ENCODE assay signal across 8 cellular contexts in genomic region chr19:38733493-38734175, GRCh38. TPM values are rescaled to one million over a fixed set of nuclear protein-coding genes. Genes with fewer than 3 reads are reported as not detected.
A peak's percentile ranks its signal among the peaks of the same experiment; 100 is the strongest.
DNase-seq lines count a peak whose midpoint lies in the region; ATAC-seq and TF ChIP-seq lines count a peak whose summit lies in the region.

No MANE protein-coding gene starts in this region.

- no peaks in the 10 kb centered on the region for H3K9me3 ChIP-seq in CD4-positive, alpha-beta T cell (ENCODE audit: control insufficient read depth, low read length)
- H3K9me3 ChIP-seq in osteoblast (ENCODE audit: low read depth, low read length) = no peaks in the 10 kb centered on the region
- no peaks in the 10 kb centered on the region for H3K9me3 ChIP-seq in endodermal cell (ENCODE audit: control insufficient read depth, low read length)

- no peaks in the 10 kb centered on the region for H3K9me3 Mint-ChIP-seq in CD4-positive, alpha-beta T cell
- H3K9me3 Mint-ChIP-seq in endodermal cell = peaks cover 2% of the 10 kb centered on the region

- POLR2A ChIA-PET in CD4-positive, alpha-beta T cell (lab: Charles Lee) = interaction anchor here (0.6 to 1.8 kb wide), 7 partner anchors 11 to 116 kb away, joined by 3 to 6 read pairs (median 3); no protein-coding TSS in a partner anchor
- POLR2A ChIA-PET in HEK293T (lab: Yijun Ruan, JAX) = interaction anchor here (1.4 to 1.7 kb wide), 2 partner anchors 115 kb away, joined by 4 read pairs; partner anchors contain the start of gene EIF3K

- no peak overlapping the region for H3K4me2 ChIP-seq in osteoblast (ENCODE audit: insufficient read depth, low read length)

- no peak overlapping the region for H2AFZ ChIP-seq in osteoblast (ENCODE audit: low read length)

- peaks cover 3% of the 10 kb centered on the region for H3K4me1 ChIP-seq in osteoblast (ENCODE audit: insufficient read depth, low read length)
- peaks cover 10% of the 10 kb centered on the region for H3K4me1 ChIP-seq in endodermal cell (ENCODE audit: control insufficient read depth, insufficient read depth, low read length)

- peak overlapping the region; percentile 83 for H3K27ac Mint-ChIP-seq in CD4-positive, alpha-beta T cell
- H3K27ac Mint-ChIP-seq in endodermal cell = no peak overlapping the region

- H3K36me3 Mint-ChIP-seq in CD4-positive, alpha-beta T cell (ENCODE audit: low read depth) = peaks cover 6% of the 10 kb centered on the region
- H3K36me3 Mint-ChIP-seq in endodermal cell (ENCODE audit: low read depth) = peaks cover 32% of the 10 kb centered on the region

- no peak overlapping the region for H3K4me3 ChIP-seq in coronary artery
- no peak overlapping the region for H3K4me3 ChIP-seq in osteoblast (ENCODE audit: insufficient read depth, low read length)
- H3K4me3 ChIP-seq in endodermal cell (ENCODE audit: low read length) = no peak overlapping the region

- H3K27me3 ChIP-seq in CD4-positive, alpha-beta T cell (ENCODE audit: control insufficient read depth, insufficient read depth, low read length) = no peaks in the 10 kb centered on the region
- no peaks in the 10 kb centered on the region for H3K27me3 ChIP-seq in osteoblast (ENCODE audit: insufficient read depth, low read length)
- H3K27me3 ChIP-seq in endodermal cell (ENCODE audit: control insufficient read depth, insufficient read depth, low read length, poor library complexity, severe bottlenecking) = no peaks in the 10 kb centered on the region

- H3K79me2 ChIP-seq in osteoblast (ENCODE audit: insufficient read depth, low read length) = no peaks in the 10 kb centered on the region

- CTCF ChIA-PET in CD4-positive, alpha-beta T cell (lab: Charles Lee) = interaction anchor here (0.9 to 2.5 kb wide), 3 partner anchors 97 to 196 kb away, joined by 3 to 16 read pairs (median 3); partner anchors contain the start of genes MRPS12 and SARS2
- CTCF ChIA-PET in HEK293T (lab: Yijun Ruan, JAX) = no interaction called here

- peak overlapping the region; percentile 15 for H3K4me3 Mint-ChIP-seq in CD4-positive, alpha-beta T cell
- H3K4me3 Mint-ChIP-seq in endodermal cell = no peak overlapping the region

- H3K27me3 Mint-ChIP-seq in CD4-positive, alpha-beta T cell = peaks cover 5% of the 10 kb centered on the region
- peaks cover 7% of the 10 kb centered on the region for H3K27me3 Mint-ChIP-seq in endodermal cell (ENCODE audit: insufficient read depth)

- intact Hi-C loops in CD4-positive, alpha-beta T cell (cut with DNase I, micrococcal nuclease) = loop anchor here (1.0 to 10.0 kb wide), 7 partner anchors 86 to 341 kb away; partner anchors contain the start of genes ACTN4 (in 1 of the 2), HNRNPL (in 1 of the 2), MRPS12 (in 1 of the 2) and RINL (in 1 of the 2)

- H3K9ac ChIP-seq in endodermal cell (ENCODE audit: extremely low read depth, low read length, poor library complexity, severe bottlenecking) = no peak overlapping the region

- TF ChIP-seq CTCF in CD4-positive, alpha-beta T cell (IDR thresholded peaks at IDR 0.05) = no peak
- TF ChIP-seq CTCF in coronary artery (IDR thresholded peaks at IDR 0.05) (no peak), osteoblast (IDR thresholded peaks at IDR 0.05; ENCODE audit: extremely low read depth, low read depth, low read length) (no peak), endodermal cell (conservative IDR thresholded peaks at IDR 0.05) (no peak)

- H3K36me3 ChIP-seq in osteoblast (ENCODE audit: insufficient read depth, low read length) = peaks cover 38% of the 10 kb centered on the region
- H3K36me3 ChIP-seq in endodermal cell (ENCODE audit: control insufficient read depth, insufficient read depth, low read length) = peaks cover 27% of the 10 kb centered on the region

- peak overlapping the region; percentile 29 for H3K27ac ChIP-seq in CD4-positive, alpha-beta T cell (ENCODE audit: low read depth, low read length)
- H3K27ac ChIP-seq in coronary artery (peak overlapping the region; percentile 43 to 79), osteoblast (ENCODE audit: low read depth, low read length) (no peak overlapping the region), endodermal cell (ENCODE audit: low read depth, low read length) (no peak overlapping the region)

- WGBS in endodermal cell (ENCODE audit: insufficient coverage in 1 of 2, insufficient read length in 1 of 2), 2 experiments = 86 to 89% methylated on average over 1 to 6 of the region's 6 CpGs

- ATAC-seq in CD4-positive, alpha-beta T cell (ENCODE audit: poor library complexity) = no peak
- no peak for ATAC-seq in HG02840 (IDR thresholded peaks at IDR 0.05; ENCODE audit: low FRiP score, unreplicated experiment)

- DNase-seq in CD4-positive, alpha-beta T cell = no peak
- DNase-seq in NCI-H69 (lab: John Stamatoyannopoulos, UW) = peak; percentile 33
- no peak for DNase-seq in coronary artery (ENCODE audit: low spot score)
- peak; percentile 94 for DNase-seq in osteoblast (ENCODE audit: insufficient read length, low spot score, missing footprints)
- no peak for DNase-seq in NCI-H1048 (lab: John Stamatoyannopoulos, UW)
- DNase-seq in HEK293T (ENCODE audit: extremely low spot score) = no peak
- no peak for DNase-seq in endodermal cell

- H3K4me1 Mint-ChIP-seq in CD4-positive, alpha-beta T cell (ENCODE audit: low read depth) = peaks cover 35% of the 10 kb centered on the region
- peaks cover 19% of the 10 kb centered on the region for H3K4me1 Mint-ChIP-seq in endodermal cell

- peaks cover 7% of the 10 kb centered on the region for H4K20me1 ChIP-seq in osteoblast (ENCODE audit: insufficient read depth, low read length)

TF ChIP-seq in HEK293T, 16 proteins besides CTCF, POLR2A, EP300 and RAD21:
- TF ChIP-seq ARNT (IDR thresholded peaks at IDR 0.05) = no peak
- no peak for TF ChIP-seq SUZ12 (IDR thresholded peaks at IDR 0.05)
- TF ChIP-seq BHLHE40 (IDR thresholded peaks at IDR 0.05; ENCODE audit: borderline replicate concordance) = no peak
- no peak for TF ChIP-seq ELF4 (IDR thresholded peaks at IDR 0.05)
- no peak for TF ChIP-seq L3MBTL2 (conservative IDR thresholded peaks at IDR 0.05)
- no peak for TF ChIP-seq TARDBP (IDR thresholded peaks at IDR 0.05)
- TF ChIP-seq CTBP1 (IDR thresholded peaks at IDR 0.05; ENCODE audit: borderline replicate concordance) = no peak
- no peak for TF ChIP-seq FOXA1 (IDR thresholded peaks at IDR 0.05)
- TF ChIP-seq HDGF (IDR thresholded peaks at IDR 0.05; ENCODE audit: borderline replicate concordance) = no peak
- no peak for TF ChIP-seq SP1 (IDR thresholded peaks at IDR 0.05)
- no peak for TF ChIP-seq LEF1 (IDR thresholded peaks at IDR 0.05; ENCODE audit: borderline replicate concordance)

RNA-seq across cellular contexts. Expression of gene CAPN12, which starts 10.6 kb away (rescaled TPM):
- 1 to 10 TPM; 1.6 to 2.0 TPM for total RNA-seq in CD4-positive, alpha-beta T cell
- total RNA-seq in osteoblast (not detected in 2 replicates), endodermal cell (10 to 100 TPM; 14.5 to 83.0 TPM)
- 9.1 TPM for polyA plus RNA-seq in endodermal cell (2013, experiment 1 of 2)
- polyA plus RNA-seq in endodermal cell (2013, experiment 2 of 2) = 8.0 TPM

RNA-seq across cellular contexts. Expression of gene LGALS7, which starts 39.7 kb away (rescaled TPM):
- total RNA-seq in CD4-positive, alpha-beta T cell = not detected
- total RNA-seq in osteoblast (not detected in 2 replicates), endodermal cell (1 to 10 TPM in 1 of 2 donors, not detected in 1; 1.8 TPM)
- polyA plus RNA-seq in endodermal cell (2013, experiment 1 of 2) = not detected
- not detected for polyA plus RNA-seq in endodermal cell (2013, experiment 2 of 2)

RNA-seq across cellular contexts. Expression of gene LGALS7B, which starts 55.4 kb away (rescaled TPM):
- total RNA-seq in CD4-positive, alpha-beta T cell = not detected
- total RNA-seq in osteoblast = not detected in 2 replicates
- not detected for total RNA-seq in endodermal cell
- polyA plus RNA-seq in endodermal cell (2013, experiment 1 of 2) = not detected
- not detected for polyA plus RNA-seq in endodermal cell (2013, experiment 2 of 2)

Comparison
In these comparisons a context has a peak if more than half of its experiments do, and no peak if none do; other contexts are left out.
1. DNase-seq: peak in NCI-H69 (single experiment) and osteoblast (single experiment); none in CD4-positive, alpha-beta T cell (0 of 10), coronary artery (single experiment), NCI-H1048 (single experiment), HEK293T (single experiment) and endodermal cell (single experiment).
2. H3K27ac ChIP-seq: peak in CD4-positive, alpha-beta T cell (single experiment) and coronary artery (2 of 2); none in osteoblast (single experiment) and endodermal cell (single experiment).
3. RNA of gene CAPN12, which starts 10.6 kb away (total RNA-seq): 14.5 to 83.0 TPM in endodermal cell; 1.6 to 2.0 TPM in CD4-positive, alpha-beta T cell and not detected in osteoblast; every median in the first group is over 4 times any median in the second.